Comparison of ENCODE assay signal across 17 cellular contexts in the genomic region with DNA sequence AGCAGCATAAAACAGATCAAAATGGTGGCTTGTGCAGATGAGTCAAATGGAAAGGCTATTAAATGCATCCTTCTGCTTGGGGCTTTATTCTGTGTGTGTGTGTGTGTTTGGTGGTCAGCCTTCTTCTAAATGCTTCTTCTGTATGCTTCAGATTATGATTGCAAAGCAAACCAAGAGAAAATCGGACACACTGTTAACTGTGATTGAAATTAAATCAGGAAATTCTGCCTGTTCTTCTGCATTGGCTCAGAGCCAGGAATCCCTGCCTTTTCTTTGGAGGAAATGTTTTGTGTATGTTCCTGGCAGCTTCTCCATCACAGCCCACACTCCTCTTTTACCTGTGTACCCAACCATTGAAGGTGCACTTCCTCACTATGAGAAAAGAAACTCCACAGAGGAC. TPM values are rescaled to one million over a fixed set of nuclear protein-coding genes. Genes with fewer than 3 reads are reported as not detected.
"Had no signal": no experiment of that assay in that cellular context is flagged by ENCODE, and none has a peak within 500 bp of the region (broad histone marks: within the 10 kb centered on the region; RNA-seq: fewer than 3 reads in every experiment).

No MANE protein-coding gene starts in this region.

- DNase-seq: dorsolateral prefrontal cortex; effector CD8-positive, alpha-beta T cell; gastrocnemius medialis; heart right ventricle; hypothalamus; kidney glomerular epithelial cell; mammary epithelial cell; naive thymus-derived CD4-positive, alpha-beta T cell; nephron progenitor cell; psoas muscle; retina; right lobe of liver; stimulated activated CD4-positive, alpha-beta T cell treated with anti-CD3 and anti-CD28 coated beads, Interleukin-4, amount 100 ng/mL, for 1 hour; stimulated activated CD8-positive, alpha-beta memory T cell treated with anti-CD3 and anti-CD28 coated beads, Interleukin-4, amount 100 ng/mL, for 48 hours; stimulated activated naive CD8-positive, alpha-beta T cell treated with anti-CD3 and anti-CD28 coated beads, Interleukin-15, Interleukin-2, amounts not matched to agents 100 U/mL and 50 U/mL, for 24 hours; thyroid gland had no signal

- H3K36me3 ChIP-seq: gastrocnemius medialis, heart right ventricle, right lobe of liver, suprapubic skin, thyroid gland had no signal

- H3K4me3 ChIP-seq: dorsolateral prefrontal cortex, gastrocnemius medialis, heart right ventricle, psoas muscle, right lobe of liver, suprapubic skin, thyroid gland had no signal

- H3K27me3 ChIP-seq: heart right ventricle, right lobe of liver, thyroid gland had no signal

RNA-seq across cellular contexts. Expression of gene PDE10A, which starts 22.3 kb away (rescaled TPM):
- total RNA-seq: mammary epithelial cell; naive thymus-derived CD4-positive, alpha-beta T cell had no signal
